Comparison of ENCODE assay signal across 25 cellular contexts in the genomic region with DNA sequence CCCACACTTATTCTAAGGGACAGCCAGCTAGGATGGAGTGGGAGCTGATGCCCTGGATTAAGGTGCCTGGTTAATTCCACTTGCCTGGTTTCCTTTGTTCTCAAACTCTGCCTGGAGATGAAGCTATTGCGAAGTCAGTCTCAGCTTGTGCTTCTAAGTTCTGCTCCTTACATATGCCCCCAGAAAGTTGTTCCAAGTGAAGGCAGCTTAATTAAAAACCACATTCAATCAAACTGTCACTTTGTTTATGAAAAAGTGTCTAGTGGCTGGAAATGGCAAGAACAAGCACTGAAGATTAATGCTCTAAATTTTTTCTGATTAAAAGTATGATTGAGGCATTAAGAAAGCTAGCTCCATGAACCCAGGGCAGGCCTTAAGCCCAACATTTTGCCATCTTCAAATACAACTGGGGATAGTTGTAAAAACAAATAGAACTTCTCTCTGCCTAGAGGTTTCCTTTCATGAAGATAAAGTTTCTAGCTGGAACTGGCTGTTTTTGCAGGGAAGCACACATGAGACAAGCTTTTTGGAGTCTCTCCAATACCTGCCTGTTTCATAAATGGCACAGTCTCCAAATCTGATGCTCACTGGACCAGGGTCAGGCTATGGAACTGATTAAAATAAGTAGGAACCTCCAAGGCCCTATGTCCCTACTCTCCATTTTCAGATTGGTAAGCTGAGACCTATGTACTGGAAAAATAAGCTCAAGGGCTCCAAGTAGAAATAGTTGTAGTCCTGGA.
A peak's percentile ranks its signal among the peaks of the same experiment; 100 is the strongest.
DNase-seq lines count a peak whose midpoint lies in the region; ATAC-seq and TF ChIP-seq lines count a peak whose summit lies in the region.
"Had no signal": no experiment of that assay in that cellular context is flagged by ENCODE, and none has a peak within 500 bp of the region (broad histone marks: within the 10 kb centered on the region; RNA-seq: fewer than 3 reads in every experiment).

No MANE protein-coding gene starts in this region.

- H3K9ac ChIP-seq in endodermal cell (ENCODE audit: extremely low read depth, low read length, poor library complexity, severe bottlenecking): no peak overlapping the region

- peak overlapping the region; percentile 79 for H3K27ac Mint-ChIP-seq in endodermal cell
- no peak overlapping the region for H3K27ac Mint-ChIP-seq in activated CD8-positive, alpha-beta T cell treated with anti-CD3 and anti-CD28 coated beads for 36 hours
- H3K27ac Mint-ChIP-seq: activated CD4-positive, alpha-beta memory T cell treated with anti-CD3 and anti-CD28 coated beads for 36 hours; dendritic cell treated with granulocyte-macrophage colony-stimulating factor and Interleukin-4, amounts not matched to agents 40 ng/mL and 50 ng/mL, for 4 days; stimulated activated naive B cell treated with anti-CD40 and anti-IgM and Interleukin-4, amounts not matched to agents 10 μg/mL and 1 μg/mL and 100 μg/mL, for 72 hours had no signal

- 86% methylated on average over 1 of the region's 1 CpG; no CpG with 5 or more reads in 1 of the 2 experiments for WGBS in endodermal cell (ENCODE audit: insufficient coverage in 1 of 2, insufficient read length in 1 of 2), 2 experiments

- H3K27me3 Mint-ChIP-seq in endodermal cell (ENCODE audit: insufficient read depth): peaks cover 22% of the 10 kb centered on the region
- no peaks in the 10 kb centered on the region for H3K27me3 Mint-ChIP-seq in activated CD8-positive, alpha-beta T cell treated with anti-CD3 and anti-CD28 coated beads for 36 hours
- H3K27me3 Mint-ChIP-seq: activated CD4-positive, alpha-beta memory T cell treated with anti-CD3 and anti-CD28 coated beads for 36 hours had no signal

- H3K4me1 ChIP-seq in endodermal cell (ENCODE audit: control insufficient read depth, insufficient read depth, low read length): peaks cover 12% of the 10 kb centered on the region
- H3K4me1 ChIP-seq: HAP-1 had no signal

- CTCF ChIA-PET in activated CD8-positive, alpha-beta T cell treated with anti-CD3 and anti-CD28 coated beads for 36 hours (lab: Charles Lee): no interaction called here

- H3K4me3 Mint-ChIP-seq in endodermal cell: no peak overlapping the region
- H3K4me3 Mint-ChIP-seq in activated CD8-positive, alpha-beta T cell treated with anti-CD3 and anti-CD28 coated beads for 36 hours: no peak overlapping the region
- H3K4me3 Mint-ChIP-seq: activated CD4-positive, alpha-beta memory T cell treated with anti-CD3 and anti-CD28 coated beads for 36 hours; dendritic cell treated with granulocyte-macrophage colony-stimulating factor and Interleukin-4, amounts not matched to agents 40 ng/mL and 50 ng/mL, for 4 days; stimulated activated naive B cell treated with anti-CD40 and anti-IgM and Interleukin-4, amounts not matched to agents 10 μg/mL and 1 μg/mL and 100 μg/mL, for 72 hours had no signal

- intact Hi-C loops in activated CD8-positive, alpha-beta T cell treated with anti-CD3 and anti-CD28 coated beads for 36 hours (cut with micrococcal nuclease): no loop called here

- H3K27me3 ChIP-seq in endodermal cell (ENCODE audit: control insufficient read depth, insufficient read depth, low read length, poor library complexity, severe bottlenecking): peaks cover 15% of the 10 kb centered on the region
- H3K27me3 ChIP-seq: upper lobe of right lung had no signal

- no peak for ATAC-seq in activated CD8-positive, alpha-beta T cell treated with anti-CD3 and anti-CD28 coated beads for 36 hours
- ATAC-seq in HG03095 (IDR thresholded peaks at IDR 0.05; ENCODE audit: unreplicated experiment): no peak
- ATAC-seq: GM12878; left lobe of liver; mucosa of descending colon; stimulated activated naive B cell treated with anti-CD40 and anti-IgM and Interleukin-4, amounts not matched to agents 10 μg/mL and 1 μg/mL and 100 μg/mL, for 72 hours had no signal

- no peak overlapping the region for H3K4me3 ChIP-seq in endodermal cell (ENCODE audit: low read length)
- H3K4me3 ChIP-seq: GM12878, HAP-1, mucosa of descending colon, upper lobe of right lung had no signal

- no peaks in the 10 kb centered on the region for H3K36me3 ChIP-seq in endodermal cell (ENCODE audit: control insufficient read depth, insufficient read depth, low read length)
- H3K36me3 ChIP-seq: HAP-1, upper lobe of right lung had no signal

- H3K9me3 ChIP-seq in endodermal cell (ENCODE audit: control insufficient read depth, low read length): peaks cover 11% of the 10 kb centered on the region
- H3K9me3 ChIP-seq: HAP-1, mucosa of descending colon, upper lobe of right lung had no signal

- TF ChIP-seq CTCF in endodermal cell (conservative IDR thresholded peaks at IDR 0.05): no peak
- TF ChIP-seq CTCF in activated CD8-positive, alpha-beta T cell treated with anti-CD3 and anti-CD28 coated beads for 36 hours (IDR thresholded peaks at IDR 0.05): no peak

- DNase-seq in A172 (ENCODE audit: low spot score) (peak; percentile 11), RPMI7951 (ENCODE audit: low read depth) (peak; percentile 43), endodermal cell (no peak), putamen (ENCODE audit: low spot score) (peak; percentile 41), NCI-H146 (lab: John Stamatoyannopoulos, UW) (no peak), NCI-H187 treated with DMSO at 0.1 percent for 48 hours (lab: John Stamatoyannopoulos, UW) (no peak)
- DNase-seq in activated CD8-positive, alpha-beta T cell treated with anti-CD3 and anti-CD28 coated beads for 36 hours: no peak
- DNase-seq: ACHN; activated CD4-positive, alpha-beta memory T cell treated with anti-CD3 and anti-CD28 coated beads for 36 hours; activated naive CD4-positive, alpha-beta T cell; DMS 273 treated with DMSO at 0.1 percent for 48 hours; GF-D8; mucosa of descending colon; NCI-H2171 treated with DMSO at 0.1 percent for 48 hours; occipital lobe; stimulated activated naive B cell treated with anti-CD40 and anti-IgM and Interleukin-4, amounts not matched to agents 10 μg/mL and 1 μg/mL and 100 μg/mL, for 72 hours; T-helper 2 cell; upper lobe of right lung had no signal

- no peaks in the 10 kb centered on the region for H3K36me3 Mint-ChIP-seq in endodermal cell (ENCODE audit: low read depth)
- no peaks in the 10 kb centered on the region for H3K36me3 Mint-ChIP-seq in activated CD8-positive, alpha-beta T cell treated with anti-CD3 and anti-CD28 coated beads for 36 hours (ENCODE audit: low read depth)
- H3K36me3 Mint-ChIP-seq: activated CD4-positive, alpha-beta memory T cell treated with anti-CD3 and anti-CD28 coated beads for 36 hours; stimulated activated naive B cell treated with anti-CD40 and anti-IgM and Interleukin-4, amounts not matched to agents 10 μg/mL and 1 μg/mL and 100 μg/mL, for 72 hours had no signal

- H3K4me1 Mint-ChIP-seq in endodermal cell: peaks cover 47% of the 10 kb centered on the region
- no peaks in the 10 kb centered on the region for H3K4me1 Mint-ChIP-seq in activated CD8-positive, alpha-beta T cell treated with anti-CD3 and anti-CD28 coated beads for 36 hours (ENCODE audit: low read depth)
- H3K4me1 Mint-ChIP-seq: stimulated activated naive B cell treated with anti-CD40 and anti-IgM and Interleukin-4, amounts not matched to agents 10 μg/mL and 1 μg/mL and 100 μg/mL, for 72 hours had no signal

- peak overlapping the region; percentile 75 for H3K27ac ChIP-seq in endodermal cell (ENCODE audit: low read depth, low read length)
- H3K27ac ChIP-seq: C4-2B, epithelial cell of prostate, upper lobe of right lung had no signal

- POLR2A ChIA-PET in activated CD8-positive, alpha-beta T cell treated with anti-CD3 and anti-CD28 coated beads for 36 hours (lab: Charles Lee): no interaction called here

- H3K9me3 Mint-ChIP-seq in endodermal cell: peaks cover 6% of the 10 kb centered on the region
- H3K9me3 Mint-ChIP-seq in activated CD8-positive, alpha-beta T cell treated with anti-CD3 and anti-CD28 coated beads for 36 hours: peaks cover 2% of the 10 kb centered on the region
- H3K9me3 Mint-ChIP-seq: dendritic cell treated with granulocyte-macrophage colony-stimulating factor and Interleukin-4, amounts not matched to agents 40 ng/mL and 50 ng/mL, for 4 days had no signal

Comparison
In these comparisons a context has a peak if more than half of its experiments do, and no peak if none do; other contexts are left out.
1. DNase-seq: peak in A172 (single experiment), RPMI7951 (single experiment) and putamen (single experiment); none in endodermal cell (single experiment), activated CD8-positive, alpha-beta T cell treated with anti-CD3 and anti-CD28 coated beads for 36 hours (single experiment), NCI-H146 (single experiment) and NCI-H187 treated with DMSO at 0.1 percent for 48 hours (single experiment).